In genomic region chr2:10019174-10019971, GRCh38 we compare ENCODE assay signal across 18 cellular contexts. TPM values are rescaled to one million over a fixed set of nuclear protein-coding genes. Genes with fewer than 3 reads are reported as not detected.
DNase-seq lines count a peak whose midpoint lies in the region; ATAC-seq and TF ChIP-seq lines count a peak whose summit lies in the region.
"Had no signal": no experiment of that assay in that cellular context is flagged by ENCODE, and none has a peak within 500 bp of the region (broad histone marks: within the 10 kb centered on the region; RNA-seq: fewer than 3 reads in every experiment).

No MANE protein-coding gene starts in this region.

- H3K79me2 ChIP-seq in osteoblast (ENCODE audit: insufficient read depth, low read length), result no peaks in the 10 kb centered on the region

- H3K4me1 Mint-ChIP-seq in dendritic cell treated with granulocyte-macrophage colony-stimulating factor and Interleukin-4, amounts not matched to agents 40 ng/mL and 50 ng/mL, for 4 days (ENCODE audit: low read depth), result peaks cover 30% of the 10 kb centered on the region
- H3K4me1 Mint-ChIP-seq: B cell had no signal

- H3K27me3 ChIP-seq in osteoblast (ENCODE audit: insufficient read depth, low read length), result no peaks in the 10 kb centered on the region
- H3K27me3 ChIP-seq: brain microvascular endothelial cell, transverse colon had no signal

- no peaks in the 10 kb centered on the region for H3K36me3 Mint-ChIP-seq in dendritic cell treated with granulocyte-macrophage colony-stimulating factor and Interleukin-4, amounts not matched to agents 40 ng/mL and 50 ng/mL, for 4 days (ENCODE audit: low read depth)

- H3K9me3 ChIP-seq in osteoblast (ENCODE audit: low read depth, low read length), result no peaks in the 10 kb centered on the region
- H3K9me3 ChIP-seq: transverse colon had no signal

- intact Hi-C loops in dendritic cell treated with granulocyte-macrophage colony-stimulating factor and Interleukin-4, amounts not matched to agents 40 ng/mL and 50 ng/mL, for 4 days (cut with micrococcal nuclease), result no loop called here

- no peaks in the 10 kb centered on the region for H3K4me1 ChIP-seq in osteoblast (ENCODE audit: insufficient read depth, low read length)
- H3K4me1 ChIP-seq: transverse colon had no signal

- DNase-seq in EH (ENCODE audit: low read depth) (peak; percentile 9), NOMO-1 treated with DMSO at 0.1 percent for 48 hours (lab: John Stamatoyannopoulos, UW; ENCODE audit: unreplicated experiment) (peak; percentile 21), osteoblast (ENCODE audit: insufficient read length, low spot score, missing footprints) (peak; percentile 42), COLO668 (lab: John Stamatoyannopoulos, UW; ENCODE audit: unreplicated experiment) (no peak), DMS153 (lab: John Stamatoyannopoulos, UW) (no peak)
- no peak for DNase-seq in activated effector memory CD4-positive, alpha-beta T cell treated with anti-CD3 and anti-CD28 coated beads, Interleukin-2, amount 50 U/mL, for 16 hours
- DNase-seq: brain microvascular endothelial cell; DMS79 treated with DMSO at 0.1 percent for 48 hours; glutamatergic neuron; NCI-H1436 treated with DMSO at 0.1 percent for 48 hours; RPMI8226; stimulated activated CD4-positive, alpha-beta T cell treated with anti-CD3 and anti-CD28 coated beads, Interleukin-2, amount 100 ng/mL, for 24 hours; stimulated activated CD8-positive, alpha-beta memory T cell treated with anti-CD3 and anti-CD28 coated beads, Interleukin-4, amount 100 ng/mL, for 48 hours; transverse colon had no signal

- no peak overlapping the region for H3K4me2 ChIP-seq in osteoblast (ENCODE audit: insufficient read depth, low read length)

- no peak for TF ChIP-seq CTCF in osteoblast (IDR thresholded peaks at IDR 0.05; ENCODE audit: extremely low read depth, low read depth, low read length)

- H3K9me3 Mint-ChIP-seq in dendritic cell treated with granulocyte-macrophage colony-stimulating factor and Interleukin-4, amounts not matched to agents 40 ng/mL and 50 ng/mL, for 4 days, result no peaks in the 10 kb centered on the region

- no peaks in the 10 kb centered on the region for H3K36me3 ChIP-seq in osteoblast (ENCODE audit: insufficient read depth, low read length)
- H3K36me3 ChIP-seq: brain microvascular endothelial cell, transverse colon had no signal

- no peak overlapping the region for H3K4me3 Mint-ChIP-seq in dendritic cell treated with granulocyte-macrophage colony-stimulating factor and Interleukin-4, amounts not matched to agents 40 ng/mL and 50 ng/mL, for 4 days
- H3K4me3 Mint-ChIP-seq: B cell had no signal

- H4K20me1 ChIP-seq in osteoblast (ENCODE audit: insufficient read depth, low read length), result no peaks in the 10 kb centered on the region

- peak overlapping the region; percentile 65 for H3K27ac Mint-ChIP-seq in dendritic cell treated with granulocyte-macrophage colony-stimulating factor and Interleukin-4, amounts not matched to agents 40 ng/mL and 50 ng/mL, for 4 days
- H3K27ac Mint-ChIP-seq: B cell had no signal

- H2AFZ ChIP-seq in osteoblast (ENCODE audit: low read length), result no peak overlapping the region

- no peak overlapping the region for H3K27ac ChIP-seq in osteoblast (ENCODE audit: low read depth, low read length)
- H3K27ac ChIP-seq: brain microvascular endothelial cell had no signal

- ATAC-seq in HG02588 (IDR thresholded peaks at IDR 0.05; ENCODE audit: unreplicated experiment), result no peak
- ATAC-seq: GM12878 had no signal

- no peak overlapping the region for H3K4me3 ChIP-seq in osteoblast (ENCODE audit: insufficient read depth, low read length)
- H3K4me3 ChIP-seq: GM12878, transverse colon had no signal

- peaks cover 17% of the 10 kb centered on the region for H3K27me3 Mint-ChIP-seq in dendritic cell treated with granulocyte-macrophage colony-stimulating factor and Interleukin-4, amounts not matched to agents 40 ng/mL and 50 ng/mL, for 4 days

RNA-seq across cellular contexts. Expression of gene KLF11, which starts 24.0 kb away (rescaled TPM):
- 6.8 and 8.3 TPM in 2 replicates for total RNA-seq in osteoblast

Comparison
In these comparisons a context has a peak if more than half of its experiments do, and no peak if none do; other contexts are left out.
1. DNase-seq: peak in EH (single experiment), NOMO-1 treated with DMSO at 0.1 percent for 48 hours (single experiment) and osteoblast (single experiment); none in COLO668 (single experiment), activated effector memory CD4-positive, alpha-beta T cell treated with anti-CD3 and anti-CD28 coated beads, Interleukin-2, amount 50 U/mL, for 16 hours (single experiment) and DMS153 (single experiment).